Comparison of ENCODE assay signal across 9 cellular contexts in the genomic region with DNA sequence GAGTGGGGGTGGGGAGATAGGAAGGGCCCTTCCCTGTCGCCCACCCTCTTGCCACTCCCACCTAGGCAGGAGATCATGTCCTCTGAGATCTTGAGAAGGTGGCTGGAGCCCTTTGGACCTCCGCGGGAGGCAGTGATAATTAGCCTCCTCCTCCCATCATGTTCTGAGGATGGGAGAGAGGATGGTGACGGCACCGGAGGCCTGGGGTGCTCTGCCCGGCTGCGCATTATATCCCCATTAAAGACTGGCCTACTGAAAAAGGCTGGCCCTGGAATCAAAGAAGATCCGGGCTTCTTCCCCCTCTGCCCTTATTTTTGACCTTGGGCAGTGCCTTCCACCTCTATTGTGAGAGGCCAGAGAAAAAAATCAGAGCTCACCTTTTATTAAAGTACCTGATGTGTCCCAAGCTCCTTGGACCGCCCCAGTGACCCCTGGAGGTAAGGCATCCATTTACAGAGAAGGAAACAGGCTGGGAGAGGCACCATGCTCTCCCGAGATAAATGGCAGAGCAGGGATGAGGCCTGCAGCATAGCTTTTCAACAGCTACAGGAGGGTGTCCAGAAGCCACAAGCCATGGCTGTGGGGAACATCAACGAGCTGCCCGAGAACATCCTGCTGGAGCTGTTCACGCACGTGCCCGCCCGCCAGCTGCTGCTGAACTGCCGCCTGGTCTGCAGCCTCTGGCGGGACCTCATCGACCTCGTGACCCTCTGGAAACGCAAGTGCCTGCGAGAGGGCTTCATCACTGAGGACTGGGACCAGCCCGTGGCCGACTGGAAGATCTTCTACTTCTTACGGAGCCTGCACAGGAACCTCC. TPM values are rescaled to one million over a fixed set of nuclear protein-coding genes. Genes with fewer than 3 reads are reported as not detected.
DNase-seq lines count a peak whose midpoint lies in the region; ATAC-seq, FAIRE-seq and TF ChIP-seq lines count a peak whose summit lies in the region.
"Had no signal": no experiment of that assay in that cellular context is flagged by ENCODE, and none has a peak within 500 bp of the region (broad histone marks: within the 10 kb centered on the region; RNA-seq: fewer than 3 reads in every experiment).

No MANE protein-coding gene starts in this region.

- WGBS in heart right ventricle, 2 donors, result 61 to 62% methylated on average over 25 of the region's 25 CpGs
- WGBS in body of pancreas, 2 donors, result 27 to 58% methylated on average over 8 to 25 of the region's 25 CpGs
- no CpG with 5 or more reads among the region's 25 CpGs for WGBS in mesendoderm (ENCODE audit: extremely low coverage, insufficient coverage, low lambda C conversion rate)

- H4K5ac ChIP-seq in mesendoderm (ENCODE audit: low read length), result no peak overlapping the region

- no peak overlapping the region for H2BK120ac ChIP-seq in mesendoderm (ENCODE audit: low read depth, low read length)

- DNase-seq in heart right ventricle, result no peak
- no peak for DNase-seq in cardiac septum (ENCODE audit: low spot score)
- DNase-seq in body of pancreas, result no peak
- DNase-seq in mesendoderm, result no peak
- no peak for DNase-seq in urothelium cell line (ENCODE audit: low spot score)
- DNase-seq in kidney glomerular epithelial cell (lab: John Stamatoyannopoulos, UW), result no peak

- peaks cover 0 to 34% (median 3%) of the 10 kb centered on the region in 9 donors for H3K36me3 ChIP-seq in heart right ventricle
- no peaks in the 10 kb centered on the region for H3K36me3 ChIP-seq in body of pancreas (replicated peaks in 1 of 2; ENCODE audit: insufficient read depth in 1 of 2, low read depth in 2 of 2)
- no peaks in the 10 kb centered on the region for H3K36me3 ChIP-seq in mesendoderm (ENCODE audit: control insufficient read depth, insufficient read depth, low read length)

- peak overlapping the region; percentile 79 for H3K56ac ChIP-seq in mesendoderm (ENCODE audit: low read length)

- no peak for TF ChIP-seq POLR2A in body of pancreas (IDR thresholded peaks at IDR 0.05)

- H3K4ac ChIP-seq in mesendoderm (ENCODE audit: low read depth, low read length), result no peak overlapping the region

- peak overlapping the region; percentile 70 for H3K4me2 ChIP-seq in mesendoderm (ENCODE audit: low read length)

- H2BK15ac ChIP-seq in mesendoderm (replicated peaks; ENCODE audit: low read depth), result no peak overlapping the region

- ATAC-seq in heart right ventricle (no peak), body of pancreas (no peak), GM21825 (IDR thresholded peaks at IDR 0.05; ENCODE audit: unreplicated experiment) (no peak), HG02763 (IDR thresholded peaks at IDR 0.05; ENCODE audit: unreplicated experiment) (no peak)

- peak overlapping the region in 4 of 10 donors; percentile 34 to 66 (median 53) for H3K27ac ChIP-seq in heart right ventricle
- peak overlapping the region in 3 of 4 donors; percentile 85 to 93 (median 90) for H3K27ac ChIP-seq in body of pancreas
- H3K27ac ChIP-seq in mesendoderm (ENCODE audit: low read depth, low read length), result no peak overlapping the region

- H3K4me3 ChIP-seq in heart right ventricle (peak overlapping the region; percentile 33 to 77 (median 66)), body of pancreas (peak overlapping the region; percentile 34 to 48), mesendoderm (ENCODE audit: low read length) (peak overlapping the region; percentile 18)

- TF ChIP-seq CTCF in heart right ventricle (IDR thresholded peaks at IDR 0.05) (no peak), body of pancreas (IDR thresholded peaks at IDR 0.05) (no peak)

- H2BK5ac ChIP-seq in mesendoderm (ENCODE audit: low read length), result no peak overlapping the region

- H3K79me2 ChIP-seq in mesendoderm (ENCODE audit: control insufficient read depth, insufficient read depth, low read length), result no peaks in the 10 kb centered on the region

- peak; percentile 13 for FAIRE-seq in urothelium cell line (lab: Jason Lieb, UNC)
- FAIRE-seq: islet of Langerhans had no signal

- H3K23ac ChIP-seq in mesendoderm (ENCODE audit: low read length), result no peak overlapping the region

- H2AK5ac ChIP-seq in mesendoderm (ENCODE audit: low read length), result no peak overlapping the region

- no peak overlapping the region for H4K8ac ChIP-seq in mesendoderm (ENCODE audit: low read depth, low read length)

- peak overlapping the region; percentile 72 for H3K18ac ChIP-seq in mesendoderm (ENCODE audit: low read length)

- peaks cover 4 to 22% (median 15%) of the 10 kb centered on the region in 9 donors for H3K4me1 ChIP-seq in heart right ventricle
- peaks cover 26% of the 10 kb centered on the region for H3K4me1 ChIP-seq in body of pancreas
- no peaks in the 10 kb centered on the region for H3K4me1 ChIP-seq in mesendoderm (ENCODE audit: control insufficient read depth, low read depth, low read length)

- no peaks in the 10 kb centered on the region for H3K79me1 ChIP-seq in mesendoderm (ENCODE audit: low read length)

- peaks cover 0 to 30% (median 4%) of the 10 kb centered on the region in 7 donors for H3K27me3 ChIP-seq in heart right ventricle
- no peaks in the 10 kb centered on the region for H3K27me3 ChIP-seq in body of pancreas
- no peaks in the 10 kb centered on the region for H3K27me3 ChIP-seq in mesendoderm (ENCODE audit: insufficient read depth, low read length, poor library complexity)

- intact Hi-C loops in heart right ventricle (cut with DNase I), result no loop called here
- intact Hi-C loops in cardiac septum (cut with DNase I), result no loop called here
- intact Hi-C loops in body of pancreas (cut with DNase I), result no loop called here

- peak overlapping the region; percentile 74 for H3K9ac ChIP-seq in mesendoderm (ENCODE audit: low read length)

- H3K9me3 ChIP-seq in heart right ventricle (no peaks in the 10 kb centered on the region), body of pancreas (no peaks in the 10 kb centered on the region)

RNA-seq across cellular contexts. Expression of gene FBXO44, which starts 0.8 kb away (rescaled TPM):
- total RNA-seq in heart right ventricle, result 10 to 100 TPM; 10.1 to 17.7 (median 15.8) TPM
- polyA plus RNA-seq in heart right ventricle, result 10 to 100 TPM; 14.6 to 28.2 TPM
- 19.8 TPM for total RNA-seq in cardiac septum
- 10 to 100 TPM; 12.9 to 30.6 TPM for total RNA-seq in body of pancreas
- polyA plus RNA-seq in mesendoderm (2013, experiment 1 of 2), result 8.0 TPM
- polyA plus RNA-seq in mesendoderm (2013, experiment 2 of 2), result 8.6 TPM

RNA-seq across cellular contexts. Expression of gene FBXO2, which starts 1.2 kb away (rescaled TPM):
- 1 to 10 TPM in 9 of 10 donors, under 1 TPM in 1; 0.70 to 5.5 (median 1.7) TPM for total RNA-seq in heart right ventricle
- polyA plus RNA-seq in heart right ventricle, result 1 to 10 TPM; 2.7 to 5.3 TPM
- total RNA-seq in cardiac septum, result 2.9 TPM
- total RNA-seq in body of pancreas, result 10 to 100 TPM; 57.4 to 87.4 TPM
- 9.6 TPM for polyA plus RNA-seq in mesendoderm (2013, experiment 1 of 2)
- polyA plus RNA-seq in mesendoderm (2013, experiment 2 of 2), result 10.5 TPM

RNA-seq across cellular contexts. Expression of gene FBXO6, which starts 8.5 kb away (rescaled TPM):
- total RNA-seq in heart right ventricle (10 to 100 TPM in 1 of 10 donors, 1 to 10 TPM in 9; 4.8 to 21.7 (median 7.9) TPM), cardiac septum (7.1 TPM), body of pancreas (1 to 10 TPM; 6.3 to 7.5 TPM)
- 10 to 100 TPM in 1 of 2 donors, 1 to 10 TPM in 1; 6.0 to 12.9 TPM for polyA plus RNA-seq in heart right ventricle
- 0.55 TPM for polyA plus RNA-seq in mesendoderm (2013, experiment 1 of 2)
- 0.50 TPM for polyA plus RNA-seq in mesendoderm (2013, experiment 2 of 2)

RNA-seq across cellular contexts. Expression of gene MAD2L2, which starts 25.5 kb away (rescaled TPM):
- 10 to 100 TPM; 10.9 to 28.5 (median 17.0) TPM for total RNA-seq in heart right ventricle
- 10 to 100 TPM; 16.6 to 59.0 TPM for polyA plus RNA-seq in heart right ventricle
- total RNA-seq in cardiac septum, result 25.0 TPM
- 10 to 100 TPM in 1 of 2 donors, 1 to 10 TPM in 1; 6.9 to 31.6 TPM for total RNA-seq in body of pancreas
- 128 TPM for polyA plus RNA-seq in mesendoderm (2013, experiment 1 of 2)
- 136 TPM for polyA plus RNA-seq in mesendoderm (2013, experiment 2 of 2)

RNA-seq across cellular contexts. Expression of gene DRAXIN, which starts 36.0 kb away (rescaled TPM):
- total RNA-seq in heart right ventricle, result under 1 TPM in 8 of 10 donors, not detected in 2; 0.05 to 0.18 (median 0.12) TPM
- polyA plus RNA-seq in heart right ventricle, result under 1 TPM; 0.01 to 0.07 TPM
- 0.05 TPM for total RNA-seq in cardiac septum
- not detected for total RNA-seq in body of pancreas
- polyA plus RNA-seq in mesendoderm (2013, experiment 1 of 2), result 5.6 TPM
- 5.8 TPM for polyA plus RNA-seq in mesendoderm (2013, experiment 2 of 2)

Comparison
In these comparisons a context has a peak if more than half of its experiments do, and no peak if none do; other contexts are left out.
1. RNA of gene FBXO2, which starts 1.2 kb away (total RNA-seq): 57.4 to 87.4 TPM in body of pancreas; 2.9 TPM in cardiac septum (single experiment) and 0.70 to 5.5 TPM in heart right ventricle; every median in the first group is over 4 times any median in the second.
2. Peak in every context shown above with its lines, with median percentiles within 50 percentile points of each other: H3K4me3 ChIP-seq.